ENCODE assay signal across 8 cellular contexts in the genomic region with DNA sequence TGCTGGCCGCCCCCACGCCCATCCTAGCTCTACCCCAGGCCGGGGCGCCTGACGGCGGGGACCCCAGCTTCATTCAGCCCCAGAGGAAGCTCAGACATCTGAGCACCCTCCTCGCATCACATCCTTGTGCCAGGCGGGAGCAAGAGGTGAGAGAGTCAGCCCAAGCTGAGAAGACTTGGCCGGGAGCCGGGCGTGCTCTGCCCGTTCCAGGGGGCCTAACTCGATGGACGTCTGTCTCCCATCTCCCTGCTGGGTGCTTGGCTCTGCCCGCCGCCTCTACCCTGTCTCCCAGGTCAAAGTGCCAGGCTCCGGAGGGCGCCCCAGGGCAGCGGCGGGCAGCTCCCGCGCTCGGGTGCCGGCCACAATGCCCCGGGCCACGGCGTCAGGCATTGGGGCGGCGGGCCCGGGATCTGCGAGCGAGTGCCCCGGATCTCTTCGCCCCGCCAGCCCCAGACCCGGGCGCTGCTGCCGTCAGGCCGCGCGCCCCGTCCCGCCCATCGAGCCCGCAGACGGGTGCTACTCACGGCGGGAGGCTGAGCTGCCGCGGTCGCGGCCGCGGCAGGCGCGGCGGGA. TPM values are rescaled to one million over a fixed set of nuclear protein-coding genes. Genes with fewer than 3 reads are reported as not detected.
A peak's percentile ranks its signal among the peaks of the same experiment; 100 is the strongest.
DNase-seq lines count a peak whose midpoint lies in the region; ATAC-seq and TF ChIP-seq lines count a peak whose summit lies in the region.

No MANE protein-coding gene starts in this region.

- intact Hi-C loops in CD4-positive, alpha-beta T cell (cut with DNase I, micrococcal nuclease) = loop anchor here (1.0 to 5.0 kb wide), 3 partner anchors 99 to 220 kb away; no protein-coding TSS in a partner anchor
- intact Hi-C loops in natural killer cell (cut with micrococcal nuclease) = loop anchor here (1.0 to 10.0 kb wide), 4 partner anchors 101 to 294 kb away; no protein-coding TSS in a partner anchor

- H3K27ac ChIP-seq in CD4-positive, alpha-beta T cell (ENCODE audit: low read depth, low read length) = no peak overlapping the region
- peak overlapping the region; percentile 66 to 85 (median 74) for H3K27ac ChIP-seq in Peyer's patch

- no peaks in the 10 kb centered on the region for H3K9me3 Mint-ChIP-seq in CD4-positive, alpha-beta T cell
- H3K9me3 Mint-ChIP-seq in endothelial cell (ENCODE audit: unreplicated experiment) (no peaks in the 10 kb centered on the region), natural killer cell (no peaks in the 10 kb centered on the region)

- H3K9me3 ChIP-seq in CD4-positive, alpha-beta T cell (ENCODE audit: control insufficient read depth, low read length) = no peaks in the 10 kb centered on the region
- H3K9me3 ChIP-seq in Peyer's patch = no peaks in the 10 kb centered on the region

- peaks cover 10% of the 10 kb centered on the region for H3K4me1 Mint-ChIP-seq in CD4-positive, alpha-beta T cell (ENCODE audit: low read depth)
- peaks cover 14% of the 10 kb centered on the region for H3K4me1 Mint-ChIP-seq in endothelial cell (ENCODE audit: unreplicated experiment)
- peaks cover 0 to 11% of the 10 kb centered on the region in 2 donors for H3K4me1 Mint-ChIP-seq in natural killer cell

- peaks cover 20% of the 10 kb centered on the region for H3K27me3 Mint-ChIP-seq in CD4-positive, alpha-beta T cell
- peaks cover 13% of the 10 kb centered on the region for H3K27me3 Mint-ChIP-seq in endothelial cell (ENCODE audit: unreplicated experiment)
- H3K27me3 Mint-ChIP-seq in natural killer cell (ENCODE audit: low read depth in 2 of 2) = peaks cover 18 to 19% of the 10 kb centered on the region in 2 donors

- peaks cover 0 to 24% (median 17%) of the 10 kb centered on the region in 4 donors for H3K4me1 ChIP-seq in Peyer's patch

- CTCF ChIA-PET in CD4-positive, alpha-beta T cell (lab: Charles Lee) = interaction anchor here (0.8 to 2.9 kb wide), 27 partner anchors 9 to 294 kb away, joined by 3 to 40 read pairs (median 6); partner anchors contain the start of gene HERC1

- TF ChIP-seq POLR2A in Peyer's patch (IDR thresholded peaks at IDR 0.05) = peak in 1 of 2 donors; percentile 65

- H3K27me3 ChIP-seq in CD4-positive, alpha-beta T cell (ENCODE audit: control insufficient read depth, insufficient read depth, low read length) = no peaks in the 10 kb centered on the region
- no peaks in the 10 kb centered on the region for H3K27me3 ChIP-seq in Peyer's patch

- DNase-seq in CD4-positive, alpha-beta T cell = peak in 1 of 10 experiments; percentile 39
- DNase-seq in Peyer's patch (peak; percentile 19 to 73 (median 60)), endothelial cell (ENCODE audit: low spot score) (no peak), natural killer cell (peak; percentile 27), dedifferentiated amniotic fluid mesenchymal stem cell (ENCODE audit: extremely low spot score) (no peak), GOT3 (lab: John Stamatoyannopoulos, UW) (no peak), cerebellum (ENCODE audit: low spot score) (no peak)

- ATAC-seq in CD4-positive, alpha-beta T cell (ENCODE audit: poor library complexity) = peak; percentile 48
- ATAC-seq in GM21515 (IDR thresholded peaks at IDR 0.05; ENCODE audit: unreplicated experiment) (peak; percentile 25), natural killer cell (peak; percentile 57 to 67 (median 61))

- no peak overlapping the region for H3K27ac Mint-ChIP-seq in CD4-positive, alpha-beta T cell
- no peak overlapping the region for H3K27ac Mint-ChIP-seq in endothelial cell (ENCODE audit: unreplicated experiment)
- no peak overlapping the region for H3K27ac Mint-ChIP-seq in natural killer cell

- TF ChIP-seq CTCF in CD4-positive, alpha-beta T cell (IDR thresholded peaks at IDR 0.05) = no peak
- TF ChIP-seq CTCF in Peyer's patch (IDR thresholded peaks at IDR 0.05) (no peak), endothelial cell (IDR thresholded peaks at IDR 0.05; ENCODE audit: unreplicated experiment) (no peak), natural killer cell (IDR thresholded peaks at IDR 0.05) (no peak)

- peak overlapping the region; percentile 61 to 88 (median 68) for H3K4me3 ChIP-seq in Peyer's patch

- peaks cover 0 to 5% (median 0%) of the 10 kb centered on the region in 3 donors for H3K36me3 ChIP-seq in Peyer's patch

- POLR2A ChIA-PET in CD4-positive, alpha-beta T cell (lab: Charles Lee) = interaction anchor here (0.9 to 1.9 kb wide), 6 partner anchors 35 to 294 kb away, joined by 3 to 10 read pairs (median 4); partner anchors contain the start of gene HERC1

- H3K36me3 Mint-ChIP-seq in CD4-positive, alpha-beta T cell (ENCODE audit: low read depth) = no peaks in the 10 kb centered on the region
- H3K36me3 Mint-ChIP-seq in endothelial cell (ENCODE audit: low read depth, unreplicated experiment) (no peaks in the 10 kb centered on the region), natural killer cell (no peaks in the 10 kb centered on the region)

- peak overlapping the region; percentile 53 for H3K4me3 Mint-ChIP-seq in CD4-positive, alpha-beta T cell
- peak overlapping the region; percentile 83 for H3K4me3 Mint-ChIP-seq in endothelial cell (ENCODE audit: unreplicated experiment)
- H3K4me3 Mint-ChIP-seq in natural killer cell = peak overlapping the region; percentile 74

RNA-seq across cellular contexts. Expression of gene DAPK2, which starts 0.4 kb away (rescaled TPM):
- total RNA-seq in CD4-positive, alpha-beta T cell = 1 to 10 TPM; 1.3 to 1.6 TPM
- total RNA-seq in Peyer's patch = 100 to 1,000 TPM in 2 of 4 donors, 10 to 100 TPM in 2; 64.6 to 189 (median 125) TPM
- 10.0 TPM for total RNA-seq in endothelial cell (ENCODE audit: unreplicated experiment)
- total RNA-seq in natural killer cell = 10 to 100 TPM in 1 of 3 donors, 1 to 10 TPM in 2; 3.7 to 25.3 (median 6.0) TPM
- 2.9 TPM for total RNA-seq in cerebellum

RNA-seq across cellular contexts. Expression of gene CIAO2A, which starts 47.8 kb away (rescaled TPM):
- total RNA-seq in CD4-positive, alpha-beta T cell = 10 to 100 TPM; 10.9 to 12.2 TPM
- total RNA-seq in Peyer's patch (100 to 1,000 TPM in 1 of 4 donors, 10 to 100 TPM in 3; 56.3 to 137 (median 78.0) TPM), endothelial cell (ENCODE audit: unreplicated experiment) (51.4 TPM), natural killer cell (10 to 100 TPM; 20.2 to 23.9 (median 22.9) TPM), cerebellum (33.6 TPM)

RNA-seq across cellular contexts. Expression of gene SNX1, which starts 49.9 kb away (rescaled TPM):
- total RNA-seq in CD4-positive, alpha-beta T cell = 10 to 100 TPM; 57.0 to 61.1 TPM
- total RNA-seq in Peyer's patch (100 to 1,000 TPM in 1 of 4 donors, 10 to 100 TPM in 3; 65.6 to 122 (median 83.8) TPM), endothelial cell (ENCODE audit: unreplicated experiment) (128 TPM), natural killer cell (100 to 1,000 TPM; 110 to 141 (median 111) TPM), cerebellum (40.0 TPM)

Comparison
In these comparisons a context has a peak if more than half of its experiments do, and no peak if none do; other contexts are left out.
1. DNase-seq: peak in Peyer's patch (3 of 3) and natural killer cell (single experiment); none in endothelial cell (single experiment), dedifferentiated amniotic fluid mesenchymal stem cell (single experiment), GOT3 (single experiment) and cerebellum (single experiment).
2. Peak in every context shown above with its lines, with median percentiles within 50 percentile points of each other: ATAC-seq and H3K4me3 Mint-ChIP-seq.